Comparison of ENCODE assay signal across 19 cellular contexts in the genomic region with DNA sequence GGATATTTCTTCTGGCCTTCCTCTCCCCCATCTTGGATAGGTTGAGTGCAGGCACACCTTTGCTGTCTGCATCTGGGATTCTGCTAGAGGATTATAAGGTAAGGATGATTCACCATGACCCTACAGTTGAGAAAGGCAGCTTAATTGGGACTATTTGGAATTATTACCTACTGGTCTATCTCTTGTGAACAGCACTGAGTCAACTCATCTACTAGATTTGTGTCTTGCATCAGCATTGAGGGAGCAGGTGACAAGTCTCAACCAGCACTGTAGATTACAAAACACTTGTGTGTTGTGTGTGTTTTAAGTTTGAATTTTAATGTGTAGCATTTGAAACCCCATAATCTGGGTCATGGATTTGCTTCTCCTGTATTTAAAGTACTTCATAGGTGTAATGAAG.
"Had no signal": no experiment of that assay in that cellular context is flagged by ENCODE, and none has a peak within 500 bp of the region (broad histone marks: within the 10 kb centered on the region; RNA-seq: fewer than 3 reads in every experiment).

No MANE protein-coding gene starts in this region.

- H3K36me3 ChIP-seq: cardiac muscle cell, left ventricle myocardium inferior, suprapubic skin had no signal

- H3K9me3 ChIP-seq: esophagus muscularis mucosa, left ventricle myocardium inferior, suprapubic skin, upper lobe of left lung had no signal

- DNase-seq: activated CD4-positive, alpha-beta T cell treated with anti-CD3 and anti-CD28 coated beads, Interleukin-2, amount 50 U/mL, for 1 hour; activated CD4-positive, CD25-positive, alpha-beta regulatory T cell; activated naive CD4-positive, alpha-beta T cell treated with anti-CD3 and anti-CD28 coated beads, Interleukin-2, amount 10 ng/mL, durations not matched to agents 7 days and 5 days; dorsolateral prefrontal cortex; endodermal cell; hippocampal formation; left ventricle myocardium inferior; mesendoderm; right cardiac atrium; stimulated activated CD4-positive, alpha-beta T cell treated with anti-CD3 and anti-CD28 coated beads, Interleukin-15, amount 100 ng/mL, for 24 hours; stimulated activated CD4-positive, alpha-beta T cell treated with anti-CD3 and anti-CD28 coated beads, Interleukin-4, amount 100 ng/mL, for 24 hours; stimulated activated naive CD8-positive, alpha-beta T cell treated with anti-CD3 and anti-CD28 coated beads, Interleukin-15, Interleukin-2, amounts not matched to agents 100 U/mL and 50 U/mL, for 24 hours had no signal

- H3K4me3 ChIP-seq: cardiac muscle cell, dorsolateral prefrontal cortex, esophagus muscularis mucosa, left ventricle myocardium inferior, skin epidermis, suprapubic skin, upper lobe of left lung had no signal

- H3K27ac ChIP-seq: cardiac muscle cell, dorsolateral prefrontal cortex, esophagus muscularis mucosa, left ventricle myocardium inferior, skin epidermis, suprapubic skin, upper lobe of left lung had no signal

- ATAC-seq: right cardiac atrium; stimulated activated naive CD8-positive, alpha-beta T cell treated with anti-CD3 and anti-CD28 coated beads, Interleukin-15, Interleukin-2, amounts not matched to agents 100 U/mL and 50 U/mL, for 24 hours had no signal

- H3K27me3 ChIP-seq: cardiac muscle cell, dorsolateral prefrontal cortex, esophagus muscularis mucosa, suprapubic skin, upper lobe of left lung had no signal

- FAIRE-seq: astrocyte, TTC549 had no signal
